11 cellular contexts compared by ENCODE assay signal in genomic region chr5:89613222-89613956, GRCh38.
DNase-seq lines count a peak whose midpoint lies in the region; ATAC-seq and TF ChIP-seq lines count a peak whose summit lies in the region.
"Had no signal": no experiment of that assay in that cellular context is flagged by ENCODE, and none has a peak within 500 bp of the region (broad histone marks: within the 10 kb centered on the region; RNA-seq: fewer than 3 reads in every experiment).

No MANE protein-coding gene starts in this region.

- no peak overlapping the region for H3K27ac Mint-ChIP-seq in MCF 10A (ENCODE audit: low read depth, unreplicated experiment)
- H3K27ac Mint-ChIP-seq in activated naive CD4-positive, alpha-beta T cell treated with anti-CD3 and anti-CD28 coated beads, Interleukin-2, amount 50 U/mL, for 72 hours = no peak overlapping the region

- no peaks in the 10 kb centered on the region for H4K20me1 ChIP-seq in mammary epithelial cell (ENCODE audit: insufficient read depth, low read length)

- H3K27me3 Mint-ChIP-seq in MCF 10A (ENCODE audit: insufficient read depth, unreplicated experiment) = no peaks in the 10 kb centered on the region

- no peaks in the 10 kb centered on the region for H3K9me3 ChIP-seq in mammary epithelial cell (replicated peaks; ENCODE audit: insufficient read depth, low read length)

- TF ChIP-seq CTCF in mammary epithelial cell (conservative IDR thresholded peaks at IDR 0.05 in 1 of 2, IDR thresholded peaks at IDR 0.05 in 1 of 2; ENCODE audit: extremely low read depth in 1 of 2, insufficient read depth in 1 of 2, low read depth in 1 of 2, low read length in 2 of 2) (no peak), MCF 10A (IDR thresholded peaks at IDR 0.05; ENCODE audit: unreplicated experiment) (no peak)

- H3K27ac ChIP-seq in mammary epithelial cell (ENCODE audit: insufficient read depth, low read depth, low read length) = no peak overlapping the region
- H3K27ac ChIP-seq: 22Rv1 had no signal

- H3K4me3 Mint-ChIP-seq in MCF 10A (ENCODE audit: unreplicated experiment) = no peak overlapping the region

- H3K4me3 ChIP-seq in mammary epithelial cell (replicated peaks in 1 of 3; ENCODE audit: insufficient read depth in 1 of 3, low read depth in 2 of 3, low read length in 3 of 3) = no peak overlapping the region
- H3K4me3 ChIP-seq: lung had no signal

- H3K36me3 ChIP-seq in mammary epithelial cell (ENCODE audit: insufficient read depth, low read length) = no peaks in the 10 kb centered on the region

- no peaks in the 10 kb centered on the region for H3K4me1 Mint-ChIP-seq in MCF 10A (ENCODE audit: insufficient read depth, unreplicated experiment)

- H3K36me3 Mint-ChIP-seq in MCF 10A (ENCODE audit: insufficient read depth, unreplicated experiment) = no peaks in the 10 kb centered on the region
- no peaks in the 10 kb centered on the region for H3K36me3 Mint-ChIP-seq in activated naive CD4-positive, alpha-beta T cell treated with anti-CD3 and anti-CD28 coated beads, Interleukin-2, amount 50 U/mL, for 72 hours

- H3K4me2 ChIP-seq in mammary epithelial cell (ENCODE audit: insufficient read depth, low read depth, low read length) = no peak overlapping the region

- DNase-seq in mammary epithelial cell (peak; percentile 8), MCF 10A (ENCODE audit: unreplicated experiment) (no peak), HPDE6-E6E7 (ENCODE audit: extremely low spot score) (peak; percentile 40), NCI-H2029 treated with DMSO at 0.1 percent for 48 hours (lab: John Stamatoyannopoulos, UW) (no peak), NCI-H2196 treated with DMSO at 0.1 percent for 48 hours (lab: John Stamatoyannopoulos, UW; ENCODE audit: unreplicated experiment) (no peak), NCI-H1092 treated with DMSO at 0.1 percent for 48 hours (lab: John Stamatoyannopoulos, UW) (no peak)
- DNase-seq in activated naive CD4-positive, alpha-beta T cell treated with anti-CD3 and anti-CD28 coated beads, Interleukin-2, amount 50 U/mL, for 72 hours (ENCODE audit: low spot score in 2 of 2) = no peak
- DNase-seq: substantia nigra had no signal

- no peaks in the 10 kb centered on the region for H3K79me2 ChIP-seq in mammary epithelial cell (ENCODE audit: insufficient read depth, low read length)

- H3K9me3 Mint-ChIP-seq in MCF 10A (ENCODE audit: unreplicated experiment) = no peaks in the 10 kb centered on the region
- H3K9me3 Mint-ChIP-seq in activated naive CD4-positive, alpha-beta T cell treated with anti-CD3 and anti-CD28 coated beads, Interleukin-2, amount 50 U/mL, for 72 hours = no peaks in the 10 kb centered on the region

- POLR2A ChIA-PET in MCF 10A (lab: Yijun Ruan, JAX) = no interaction called here

- H3K9ac ChIP-seq in mammary epithelial cell (ENCODE audit: insufficient read depth, low read length) = no peak overlapping the region

- in situ Hi-C loops in mammary epithelial cell (cut with MboI; ENCODE audit: low sequenced_read_pairs in 2 of 2) = no loop called here

- dilution Hi-C loops in mammary epithelial cell (cut with HindIII; ENCODE audit: low sequenced_read_pairs) = no loop called here

- no peaks in the 10 kb centered on the region for H3K4me1 ChIP-seq in mammary epithelial cell (ENCODE audit: insufficient read depth, low read length)

- ATAC-seq in HG02759 (IDR thresholded peaks at IDR 0.05; ENCODE audit: unreplicated experiment) = peak; percentile 96
- ATAC-seq in activated naive CD4-positive, alpha-beta T cell treated with anti-CD3 and anti-CD28 coated beads, Interleukin-2, amount 50 U/mL, for 72 hours = no peak

- no TSS peak for BruUV-seq in mammary epithelial cell (replicated peaks; lab: Mats Ljungman, UMichigan)
- BruUV-seq in MCF 10A (replicated peaks; lab: Mats Ljungman, UMichigan) = no TSS peak

- intact Hi-C loops in mammary epithelial cell (cut with micrococcal nuclease) (no loop called here), MCF 10A (cut with micrococcal nuclease) (no loop called here)

- CTCF ChIA-PET in mammary epithelial cell (lab: Charles Lee; ENCODE audit: low non-redundant PET) = no interaction called here
- CTCF ChIA-PET in MCF 10A (lab: Yijun Ruan, JAX) = no interaction called here

- H3K27me3 ChIP-seq in mammary epithelial cell (ENCODE audit: insufficient read depth, low read length) = no peaks in the 10 kb centered on the region

- 83% methylated on average over 3 of the region's 3 CpGs for WGBS in mammary epithelial cell (ENCODE audit: low coverage, missing lambda C conversion rate)

- H2AFZ ChIP-seq in mammary epithelial cell (ENCODE audit: low read depth, low read length) = no peak overlapping the region

Comparison
In these comparisons a context has a peak if more than half of its experiments do, and no peak if none do; other contexts are left out.
1. DNase-seq: peak in mammary epithelial cell (single experiment) and HPDE6-E6E7 (single experiment); none in MCF 10A (single experiment), NCI-H2029 treated with DMSO at 0.1 percent for 48 hours (single experiment), activated naive CD4-positive, alpha-beta T cell treated with anti-CD3 and anti-CD28 coated beads, Interleukin-2, amount 50 U/mL, for 72 hours (0 of 2), NCI-H2196 treated with DMSO at 0.1 percent for 48 hours (single experiment) and NCI-H1092 treated with DMSO at 0.1 percent for 48 hours (single experiment).